1 cellular context compared by ENCODE assay signal in genomic region chr13:28658796-28659610, GRCh38.
A peak's percentile ranks its signal among the peaks of the same experiment; 100 is the strongest.
TF ChIP-seq lines count a peak whose summit lies in the region.

Gene POMP (plus strand): TSS chr13:28659130. CDS start chr13:28659185, 55 bp downstream.

TF ChIP-seq in HepG2, 621 proteins besides CTCF, POLR2A, EP300 and RAD21 (continued from another document and continues in another):
- peak; percentile 80; the same call in 1 of the 2 replicates for TF ChIP-seq ZBTB4 (CRISPR knock-in tag; IDR thresholded peaks at IDR 0.05; ENCODE audit: borderline replicate concordance)
- peak; percentile 77; the same call in 1 of the 2 replicates for TF ChIP-seq ZNF619 (CRISPR knock-in tag; IDR thresholded peaks at IDR 0.05)
- no peak for TF ChIP-seq ZNF382 (CRISPR knock-in tag; IDR thresholded peaks at IDR 0.05; ENCODE audit: borderline replicate concordance)
- TF ChIP-seq XRCC5 (optimal IDR thresholded peaks at IDR 0.05; ENCODE audit: low read length): peak; percentile 72
- peak; percentile 57 for TF ChIP-seq TBL1XR1 (IDR thresholded peaks at IDR 0.05; ENCODE audit: borderline replicate concordance, low read length, partially characterized antibody)
- no peak for TF ChIP-seq KDM1A (CRISPR knock-in tag; IDR thresholded peaks at IDR 0.05)
- TF ChIP-seq MED8 (CRISPR knock-in tag; IDR thresholded peaks at IDR 0.05; ENCODE audit: insufficient replicate concordance): no peak
- TF ChIP-seq MYNN (CRISPR knock-in tag; IDR thresholded peaks at IDR 0.05; ENCODE audit: low read depth): no peak
- TF ChIP-seq PCBP1 (IDR thresholded peaks at IDR 0.05; ENCODE audit: borderline replicate concordance, low read depth, low read length): no peak
- peak; percentile 94; the same call in 1 of the 2 replicates for TF ChIP-seq ZNF556 (CRISPR knock-in tag; IDR thresholded peaks at IDR 0.05; ENCODE audit: borderline replicate concordance)
- peak; percentile 94 for TF ChIP-seq CBX1 (IDR thresholded peaks at IDR 0.05; ENCODE audit: low read depth)
- no peak for TF ChIP-seq ZNF569 (CRISPR knock-in tag; IDR thresholded peaks at IDR 0.05; ENCODE audit: borderline replicate concordance)
- no peak for TF ChIP-seq MTF1 (CRISPR knock-in tag; IDR thresholded peaks at IDR 0.05)
- TF ChIP-seq HNRNPH1 (optimal IDR thresholded peaks at IDR 0.05; ENCODE audit: low read depth, low read length): peak; percentile 87
- TF ChIP-seq DPF2 (CRISPR knock-in tag; IDR thresholded peaks at IDR 0.05; ENCODE audit: borderline replicate concordance, low read depth): no peak
- no peak for TF ChIP-seq TBP (CRISPR knock-in tag; IDR thresholded peaks at IDR 0.05)
- TF ChIP-seq SMARCE1 (IDR thresholded peaks at IDR 0.05; ENCODE audit: borderline replicate concordance): no peak
- TF ChIP-seq ZNF30 (CRISPR knock-in tag; IDR thresholded peaks at IDR 0.05): no peak
- peak; percentile 11; the same call in 1 of the 2 replicates for TF ChIP-seq ATF3 (CRISPR knock-in tag; IDR thresholded peaks at IDR 0.05)
- TF ChIP-seq ZFP62 (CRISPR knock-in tag; IDR thresholded peaks at IDR 0.05): no peak
- TF ChIP-seq ZNF766 (CRISPR knock-in tag; IDR thresholded peaks at IDR 0.05; ENCODE audit: borderline replicate concordance): peak; percentile 25; the same call in 1 of the 2 replicates
- TF ChIP-seq MXD3 (CRISPR knock-in tag; IDR thresholded peaks at IDR 0.05): peak; percentile 53
- TF ChIP-seq NFE2 (CRISPR knock-in tag; IDR thresholded peaks at IDR 0.05): no peak
- TF ChIP-seq DMAP1 (CRISPR knock-in tag; IDR thresholded peaks at IDR 0.05): peak; percentile 84; the same call in 1 of the 2 replicates
- no peak for TF ChIP-seq ZNF660 (CRISPR knock-in tag; IDR thresholded peaks at IDR 0.05; ENCODE audit: borderline replicate concordance, low read depth)
- TF ChIP-seq SIN3B (IDR thresholded peaks at IDR 0.05; ENCODE audit: low read length): no peak
- peak; percentile 59; the same call in 1 of the 2 replicates for TF ChIP-seq MEIS2 (CRISPR knock-in tag; IDR thresholded peaks at IDR 0.05)
- TF ChIP-seq MAFK (conservative IDR thresholded peaks at IDR 0.05 in 1 of 2, IDR thresholded peaks at IDR 0.05 in 1 of 2; ENCODE audit: low read length in 2 of 2): no peak
- no peak; the same call in 1 of the 2 replicates for TF ChIP-seq ZKSCAN8 (CRISPR knock-in tag; IDR thresholded peaks at IDR 0.05; ENCODE audit: borderline replicate concordance)
- TF ChIP-seq ZC3H4 (CRISPR knock-in tag; IDR thresholded peaks at IDR 0.05; ENCODE audit: borderline replicate concordance): no peak
- TF ChIP-seq ZNF180 (CRISPR knock-in tag; IDR thresholded peaks at IDR 0.05; ENCODE audit: borderline replicate concordance, low read depth): no peak
- TF ChIP-seq ZBTB20 (CRISPR knock-in tag; IDR thresholded peaks at IDR 0.05; ENCODE audit: borderline replicate concordance, low read depth): peak; percentile 89; the same call in 1 of the 2 replicates
- peak; percentile 70 for TF ChIP-seq GATAD2A (CRISPR knock-in tag; IDR thresholded peaks at IDR 0.05)
- peak; percentile 93 for TF ChIP-seq KMT2B (CRISPR knock-in tag; IDR thresholded peaks at IDR 0.05)
- 0 out of 2 replicates have a peak, but pooled peaks have one; percentile 59 for TF ChIP-seq ZNF383 (CRISPR knock-in tag; IDR thresholded peaks at IDR 0.05; ENCODE audit: borderline replicate concordance)
- no peak for TF ChIP-seq NFATC3 (CRISPR knock-in tag; IDR thresholded peaks at IDR 0.05)
- 0 out of 2 replicates have a peak, but pooled peaks have one; percentile 65 for TF ChIP-seq ZNF280B (CRISPR knock-in tag; IDR thresholded peaks at IDR 0.05; ENCODE audit: borderline replicate concordance)
- peak; percentile 94 for TF ChIP-seq TAF1 (CRISPR knock-in tag; IDR thresholded peaks at IDR 0.05)
- peak; percentile 94 for TF ChIP-seq HNRNPK (IDR thresholded peaks at IDR 0.05; ENCODE audit: low read depth, low read length, poor library complexity, severe bottlenecking)
- peak; percentile 84 for TF ChIP-seq TARDBP (CRISPR knock-in tag; IDR thresholded peaks at IDR 0.05)
- peak; percentile 52; the same call in 1 of the 2 replicates for TF ChIP-seq HBP1 (CRISPR knock-in tag; IDR thresholded peaks at IDR 0.05; ENCODE audit: low read depth)
- no peak for TF ChIP-seq ZBTB21 (CRISPR knock-in tag; IDR thresholded peaks at IDR 0.05)
- no peak for TF ChIP-seq U2AF2 (IDR thresholded peaks at IDR 0.05; ENCODE audit: low read depth, low read length)
- TF ChIP-seq RXRB (CRISPR knock-in tag; IDR thresholded peaks at IDR 0.05; ENCODE audit: borderline replicate concordance): 0 out of 2 replicates have a peak, but pooled peaks have one; percentile 35
- TF ChIP-seq PITX1 (CRISPR knock-in tag; IDR thresholded peaks at IDR 0.05): peak; percentile 62; the same call in 1 of the 2 replicates
- no peak for TF ChIP-seq XBP1 (CRISPR knock-in tag; IDR thresholded peaks at IDR 0.05)
- TF ChIP-seq NRL (CRISPR knock-in tag; IDR thresholded peaks at IDR 0.05; ENCODE audit: borderline replicate concordance): no peak; the same call in 1 of the 2 replicates
- TF ChIP-seq KDM2A (CRISPR knock-in tag; IDR thresholded peaks at IDR 0.05; ENCODE audit: borderline replicate concordance, low read depth): peak; percentile 91
- TF ChIP-seq ZNF788 (CRISPR knock-in tag; IDR thresholded peaks at IDR 0.05; ENCODE audit: borderline replicate concordance): peak; percentile 86; the same call in 1 of the 2 replicates
- TF ChIP-seq SPEN (CRISPR knock-in tag; IDR thresholded peaks at IDR 0.05; ENCODE audit: low read depth): peak; percentile 96
- TF ChIP-seq CEBPZ (IDR thresholded peaks at IDR 0.05; ENCODE audit: low read length): no peak
- TF ChIP-seq ZIK1 (CRISPR knock-in tag; IDR thresholded peaks at IDR 0.05; ENCODE audit: borderline replicate concordance, low read depth): 0 out of 2 replicates have a peak, but pooled peaks have one; percentile 39
- TF ChIP-seq TSC22D2 (CRISPR knock-in tag; IDR thresholded peaks at IDR 0.05; ENCODE audit: borderline replicate concordance): no peak
- TF ChIP-seq NPAS2 (CRISPR knock-in tag; IDR thresholded peaks at IDR 0.05; ENCODE audit: borderline replicate concordance): no peak
- no peak for TF ChIP-seq GPN1 (CRISPR knock-in tag; IDR thresholded peaks at IDR 0.05; ENCODE audit: borderline replicate concordance)
- no peak for TF ChIP-seq STAG1 (CRISPR knock-in tag; IDR thresholded peaks at IDR 0.05)
- TF ChIP-seq HNF4G (IDR thresholded peaks at IDR 0.05; ENCODE audit: borderline replicate concordance, low read depth, low read length): no peak
- 0 out of 2 replicates have a peak, but pooled peaks have one; percentile 58 for TF ChIP-seq HNF4G (CRISPR knock-in tag; IDR thresholded peaks at IDR 0.05; ENCODE audit: borderline replicate concordance, low read depth)
- TF ChIP-seq ZGPAT (CRISPR knock-in tag; IDR thresholded peaks at IDR 0.05): peak; percentile 50; the same call in 1 of the 2 replicates
- TF ChIP-seq HIVEP1 (CRISPR knock-in tag; IDR thresholded peaks at IDR 0.05): no peak
- peak; percentile 56; the same call in 1 of the 2 replicates for TF ChIP-seq ZMYM3 (CRISPR knock-in tag; IDR thresholded peaks at IDR 0.05)
